In the genomic region with DNA sequence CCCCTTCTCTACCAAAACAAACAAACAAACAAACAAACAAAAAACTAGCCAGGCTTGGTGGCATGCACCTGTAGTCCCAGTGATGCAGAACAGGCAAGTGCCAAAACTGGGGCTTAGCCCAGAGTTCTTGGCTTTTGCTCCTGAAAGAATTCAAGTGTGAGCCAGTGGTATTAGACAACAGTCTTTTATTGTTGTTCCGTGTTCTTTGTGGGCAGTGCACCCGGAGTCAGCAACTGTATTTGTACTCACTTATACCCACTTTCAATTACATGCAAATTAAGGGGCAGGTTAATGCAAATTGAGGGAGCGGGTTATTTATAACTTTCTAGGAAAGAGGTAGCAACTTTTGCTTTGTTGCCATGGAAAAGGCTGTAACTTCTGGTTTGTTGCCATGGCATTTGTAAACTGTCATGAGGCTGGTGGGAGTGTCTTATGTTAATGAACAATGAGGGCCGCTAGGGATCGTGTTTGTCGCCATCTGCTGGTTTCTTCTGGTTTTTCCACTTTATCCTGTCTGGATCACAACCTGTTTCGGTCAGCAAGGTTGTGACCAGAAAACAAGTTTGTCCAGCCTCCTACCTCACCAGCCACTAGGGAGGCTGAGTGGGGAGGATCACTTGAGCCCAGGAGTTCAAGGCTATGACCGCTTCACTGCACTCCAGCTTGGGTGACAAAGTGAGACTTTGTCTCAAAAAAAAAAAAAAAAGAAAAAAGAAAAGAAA, we compare ENCODE assay signal across 7 cellular contexts.
DNase-seq lines count a peak whose midpoint lies in the region; ATAC-seq, FAIRE-seq and TF ChIP-seq lines count a peak whose summit lies in the region.

No MANE protein-coding gene starts in this region.

- H3K9me3 Mint-ChIP-seq in type B pancreatic cell = no peaks in the 10 kb centered on the region

- no peak overlapping the region for H3K4me3 ChIP-seq in astrocyte of the spinal cord (ENCODE audit: low read depth, low read length)

- H3K27me3 Mint-ChIP-seq in type B pancreatic cell = no peaks in the 10 kb centered on the region

- FAIRE-seq in RCC 7860 (lab: Jason Lieb, UNC) = peak; percentile 81

- intact Hi-C loops in left colon (cut with DNase I, micrococcal nuclease) = no loop called here

- TF ChIP-seq CTCF in astrocyte of the spinal cord (IDR thresholded peaks at IDR 0.05; ENCODE audit: low read depth, low read length) (peak; percentile 62), type B pancreatic cell (conservative IDR thresholded peaks at IDR 0.05) (peak; percentile 75)

- H3K36me3 Mint-ChIP-seq in type B pancreatic cell = no peaks in the 10 kb centered on the region

- DNase-seq in ELR (ENCODE audit: low read depth) (peak; percentile 89), HK-2 (ENCODE audit: unreplicated experiment) (peak; percentile 39), RCC 7860 (ENCODE audit: low spot score) (peak; percentile 51), astrocyte of the spinal cord (ENCODE audit: low read depth, low spot score) (peak; percentile 82), left colon (peak; percentile 33 to 51), type B pancreatic cell (ENCODE audit: extremely low spot score, unreplicated experiment) (no peak)

- no peak overlapping the region for H3K4me3 Mint-ChIP-seq in type B pancreatic cell

- no peaks in the 10 kb centered on the region for H3K4me1 Mint-ChIP-seq in type B pancreatic cell (ENCODE audit: unreplicated experiment)

- in situ Hi-C loops in astrocyte of the spinal cord (cut with HindIII; ENCODE audit: low sequenced_read_pairs) = no loop called here

- no peak overlapping the region for H3K27ac Mint-ChIP-seq in type B pancreatic cell

- ATAC-seq in GM19438 (IDR thresholded peaks at IDR 0.05; ENCODE audit: low read depth, unreplicated experiment) (peak; percentile 86), left colon (peak; percentile 90)
